Comparison of ENCODE assay signal across 16 cellular contexts in genomic region chr21:36591326-36591970, GRCh38.
DNase-seq lines count a peak whose midpoint lies in the region; ATAC-seq and TF ChIP-seq lines count a peak whose summit lies in the region.
"Had no signal": no experiment of that assay in that cellular context is flagged by ENCODE, and none has a peak within 500 bp of the region (broad histone marks: within the 10 kb centered on the region; RNA-seq: fewer than 3 reads in every experiment).

No MANE protein-coding gene starts in this region.

- POLR2A ChIA-PET in PC-3 (lab: Charles Lee; ENCODE audit: unreplicated experiment) = no interaction called here
- POLR2A ChIA-PET in CD8-positive, alpha-beta memory T cell (lab: Charles Lee) = no interaction called here

- H3K36me3 ChIP-seq in PC-3 (ENCODE audit: low read depth, low read length) (no peaks in the 10 kb centered on the region), neuronal stem cell (replicated peaks in 1 of 2; ENCODE audit: control insufficient read depth in 2 of 2, insufficient read depth in 2 of 2, low read length in 2 of 2) (no peaks in the 10 kb centered on the region)
- no peaks in the 10 kb centered on the region for H3K36me3 ChIP-seq in CD8-positive, alpha-beta memory T cell (ENCODE audit: insufficient read depth, low read length)
- H3K36me3 ChIP-seq: BLaER1 had no signal

- no peak overlapping the region for H3K14ac ChIP-seq in neuronal stem cell (ENCODE audit: low read length)

- H3K36me3 Mint-ChIP-seq in CD8-positive, alpha-beta memory T cell = no peaks in the 10 kb centered on the region

- H3K27ac ChIP-seq in PC-3 (ENCODE audit: low read length) (no peak overlapping the region), neuronal stem cell (replicated peaks; ENCODE audit: low read length) (no peak overlapping the region)
- H3K27ac ChIP-seq in CD8-positive, alpha-beta memory T cell (ENCODE audit: low read depth, low read length) = no peak overlapping the region
- H3K27ac ChIP-seq: BLaER1 had no signal

- H3K9me3 Mint-ChIP-seq in CD8-positive, alpha-beta memory T cell = peaks cover 0 to 2% (median 0%) of the 10 kb centered on the region in 5 donors
- H3K9me3 Mint-ChIP-seq: GM23338 had no signal

- H3F3A ChIP-seq in PC-3 (ENCODE audit: low read length, unreplicated experiment) = no peaks in the 10 kb centered on the region

- no peak overlapping the region for H2BK12ac ChIP-seq in neuronal stem cell (ENCODE audit: low read length)

- no peak overlapping the region for H3K27ac Mint-ChIP-seq in CD8-positive, alpha-beta memory T cell
- H3K27ac Mint-ChIP-seq: GM23338 had no signal

- H2AFZ ChIP-seq in PC-3 (ENCODE audit: low read length) (no peak overlapping the region), neuronal stem cell (ENCODE audit: low read length) (no peak overlapping the region)
- H2AFZ ChIP-seq: GM23338 had no signal

- H3K9me2 ChIP-seq in PC-3 (replicated peaks; ENCODE audit: low read length) = no peaks in the 10 kb centered on the region

- H3K79me1 ChIP-seq in neuronal stem cell (ENCODE audit: low read depth, low read length) = no peaks in the 10 kb centered on the region

- no peak overlapping the region for H2AK5ac ChIP-seq in neuronal stem cell (ENCODE audit: low read depth, low read length)

- H3K9me3 ChIP-seq in PC-3 (ENCODE audit: low read length) = no peaks in the 10 kb centered on the region
- H3K9me3 ChIP-seq in neuronal stem cell (replicated peaks in 1 of 2; ENCODE audit: control insufficient read depth in 2 of 2, insufficient read depth in 1 of 2, low read depth in 1 of 2, low read length in 2 of 2) = no peaks in the 10 kb centered on the region
- H3K9me3 ChIP-seq in CD8-positive, alpha-beta memory T cell (ENCODE audit: low read length) = no peaks in the 10 kb centered on the region
- H3K9me3 ChIP-seq: BLaER1 had no signal

- H3K9ac ChIP-seq in PC-3 (ENCODE audit: low read length) (no peak overlapping the region), neuronal stem cell (ENCODE audit: low read depth, low read length, poor library complexity) (no peak overlapping the region)
- H3K9ac ChIP-seq: BLaER1 had no signal

- no peak overlapping the region for H3K18ac ChIP-seq in neuronal stem cell (ENCODE audit: low read length)

- no CpG with 5 or more reads among the region's 16 CpGs for WGBS in neuronal stem cell (ENCODE audit: extremely low coverage in 2 of 2, insufficient read length in 2 of 2, insufficient replicate concordance in 1 of 2), 2 donors

- TF ChIP-seq CTCF in PC-3 (conservative IDR thresholded peaks at IDR 0.05; ENCODE audit: low read depth, low read length) = no peak

- CTCF ChIA-PET in PC-3 (lab: Charles Lee) = no interaction called here
- CTCF ChIA-PET in CD8-positive, alpha-beta memory T cell (lab: Charles Lee) = no interaction called here

- no peak for ATAC-seq in PC-3
- ATAC-seq in GM19395 (IDR thresholded peaks at IDR 0.05; ENCODE audit: unreplicated experiment) = no peak
- ATAC-seq: GM12878, GM23338 had no signal

- intact Hi-C loops in PC-3 (cut with micrococcal nuclease) = no loop called here

- H3K23ac ChIP-seq in neuronal stem cell (ENCODE audit: low read depth, low read length, poor library complexity) = no peak overlapping the region

- no TSS peak for BruUV-seq in PC-3 (replicated peaks; lab: Mats Ljungman, UMichigan)

- peaks cover 18% of the 10 kb centered on the region for H3K4me1 ChIP-seq in PC-3 (ENCODE audit: insufficient read depth, low read length)
- no peaks in the 10 kb centered on the region for H3K4me1 ChIP-seq in neuronal stem cell (ENCODE audit: control insufficient read depth in 2 of 2, insufficient read depth in 1 of 2, low read depth in 1 of 2, low read length in 2 of 2)
- no peaks in the 10 kb centered on the region for H3K4me1 ChIP-seq in CD8-positive, alpha-beta memory T cell (ENCODE audit: insufficient read depth, low read length)
- H3K4me1 ChIP-seq: BLaER1 had no signal

- no peak overlapping the region for H3K4me3 Mint-ChIP-seq in CD8-positive, alpha-beta memory T cell
- H3K4me3 Mint-ChIP-seq: GM23338 had no signal

- no peak overlapping the region for H2BK15ac ChIP-seq in neuronal stem cell (ENCODE audit: low read length)

- H3K79me2 ChIP-seq in PC-3 (ENCODE audit: low read length) = no peaks in the 10 kb centered on the region

- no peaks in the 10 kb centered on the region for H3K4me1 Mint-ChIP-seq in CD8-positive, alpha-beta memory T cell
- H3K4me1 Mint-ChIP-seq: GM23338 had no signal

- no peak overlapping the region for H2BK120ac ChIP-seq in neuronal stem cell (ENCODE audit: low read depth, low read length)

- H2BK5ac ChIP-seq in neuronal stem cell (ENCODE audit: low read length) = peak overlapping the region; percentile 62

- H4K20me1 ChIP-seq in PC-3 (ENCODE audit: low read length) = no peaks in the 10 kb centered on the region
- H4K20me1 ChIP-seq: BLaER1 had no signal

- no peak overlapping the region for H4K91ac ChIP-seq in neuronal stem cell (ENCODE audit: low read depth, low read length, poor library complexity)

- no peak overlapping the region for H3K4me2 ChIP-seq in PC-3 (ENCODE audit: low read length)
- no peak overlapping the region for H3K4me2 ChIP-seq in neuronal stem cell (ENCODE audit: insufficient read depth, low read length, poor library complexity, severe bottlenecking)
- H3K4me2 ChIP-seq: BLaER1, GM23338 had no signal

- H3K27me3 ChIP-seq in PC-3 (ENCODE audit: low read length) (no peaks in the 10 kb centered on the region), neuronal stem cell (ENCODE audit: control insufficient read depth in 3 of 3, insufficient read depth in 3 of 3, low read depth in 1 of 3, low read length in 3 of 3) (peaks cover 0 to 8% (median 0%) of the 10 kb centered on the region in 3 experiments)
- H3K27me3 ChIP-seq in CD8-positive, alpha-beta memory T cell (ENCODE audit: insufficient read depth, low read length, poor library complexity, severe bottlenecking) = no peaks in the 10 kb centered on the region
- H3K27me3 ChIP-seq: BLaER1 had no signal

- peak; percentile 6 to 18 for DNase-seq in SHP77 (lab: John Stamatoyannopoulos, UW)
- no peak for DNase-seq in SHP77 treated with DMSO at 0.1 percent for 48 hours (lab: John Stamatoyannopoulos, UW)
- peak; percentile 25 for DNase-seq in PC-3
- no peak for DNase-seq in neuronal stem cell (ENCODE audit: low spot score)
- no peak for DNase-seq in epidermal melanocyte (ENCODE audit: insufficient read length, low spot score)
- DNase-seq in CD8-positive, alpha-beta memory T cell = no peak
- DNase-seq: 8988T, AML-193, Calu3, DMS 273 treated with DMSO at 0.1 percent for 48 hours, H7, IMR-90 had no signal

- no peak overlapping the region for H4K8ac ChIP-seq in neuronal stem cell (ENCODE audit: low read depth, low read length)

- H3K4me3 ChIP-seq in PC-3 (ENCODE audit: low read length) (no peak overlapping the region), neuronal stem cell (ENCODE audit: low read length in 2 of 2) (no peak overlapping the region)
- H3K4me3 ChIP-seq in CD8-positive, alpha-beta memory T cell (ENCODE audit: low read length) = no peak overlapping the region
- H3K4me3 ChIP-seq: BLaER1, GM12878, GM23338 had no signal

- no peak overlapping the region for H3K4ac ChIP-seq in neuronal stem cell (ENCODE audit: low read length)

- H3K27me3 Mint-ChIP-seq in CD8-positive, alpha-beta memory T cell = peaks cover 4 to 28% of the 10 kb centered on the region in 2 donors

Comparison
In these comparisons a context has a peak if more than half of its experiments do, and no peak if none do; other contexts are left out.
1. DNase-seq: peak in SHP77 (2 of 2) and PC-3 (single experiment); none in SHP77 treated with DMSO at 0.1 percent for 48 hours (single experiment), neuronal stem cell (single experiment), epidermal melanocyte (single experiment) and CD8-positive, alpha-beta memory T cell (0 of 5).